In the genomic region with DNA sequence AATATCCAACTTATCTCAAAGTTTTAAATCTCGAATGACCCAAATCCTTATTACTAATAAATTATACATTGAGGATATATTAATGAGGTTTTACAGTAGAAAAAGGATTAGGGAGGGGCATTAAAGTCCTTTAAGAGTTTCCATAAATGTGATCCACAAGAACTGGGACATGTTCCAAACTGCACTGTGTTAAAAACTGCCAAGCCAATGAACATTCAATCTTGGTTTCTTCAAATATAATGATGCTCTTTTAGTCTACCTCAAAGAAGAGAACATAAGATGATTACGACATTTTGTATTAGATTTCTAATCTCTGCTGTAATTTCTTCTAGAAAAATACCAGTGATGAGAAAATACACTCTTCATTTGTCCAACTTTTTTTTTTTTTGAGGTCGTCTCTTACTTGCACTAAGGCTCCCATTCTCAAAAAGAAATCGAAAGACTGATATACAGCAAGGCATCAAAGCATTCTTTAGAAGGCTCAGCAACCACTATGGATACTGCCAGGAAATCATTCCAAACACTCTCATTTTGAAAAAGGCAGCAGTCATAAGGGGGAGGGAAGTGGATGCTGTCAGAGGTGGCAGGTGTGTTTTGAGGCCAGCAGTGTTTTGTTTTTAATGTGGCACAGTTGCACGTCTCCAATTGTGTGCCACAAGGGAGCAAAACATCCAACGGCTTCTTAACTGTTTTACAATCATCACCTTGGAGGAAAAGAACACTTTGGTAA, we compare ENCODE assay signal across 8 cellular contexts. TPM values are rescaled to one million over a fixed set of nuclear protein-coding genes. Genes with fewer than 3 reads are reported as not detected.
DNase-seq lines count a peak whose midpoint lies in the region; ATAC-seq and TF ChIP-seq lines count a peak whose summit lies in the region.

No MANE protein-coding gene starts in this region.

- H3K27ac ChIP-seq in parathyroid adenoma (no peak overlapping the region), caudate nucleus (ENCODE audit: low read depth, low read length) (no peak overlapping the region)

- ATAC-seq in GM21526 (IDR thresholded peaks at IDR 0.05; ENCODE audit: low FRiP score, unreplicated experiment): no peak

- no peak overlapping the region for H2AFZ ChIP-seq in parathyroid adenoma

- H3K4me3 ChIP-seq in parathyroid adenoma (ENCODE audit: low read depth, low read length): no peak overlapping the region

- H3K4me2 ChIP-seq in parathyroid adenoma (ENCODE audit: low read length): peak overlapping the region; percentile 37

- peak; percentile 1 for DNase-seq in NCI-H1694 (lab: John Stamatoyannopoulos, UW)
- no peak for DNase-seq in NCI-H1694 treated with DMSO at 0.1 percent for 48 hours (lab: John Stamatoyannopoulos, UW)
- DNase-seq in NCI-H2196 treated with DMSO at 0.1 percent for 48 hours (lab: John Stamatoyannopoulos, UW; ENCODE audit: unreplicated experiment): peak; percentile 11
- peak; percentile 8 for DNase-seq in dermis blood vessel endothelial cell
- no peak for DNase-seq in NCI-H446 treated with DMSO at 0.1 percent for 48 hours (lab: John Stamatoyannopoulos, UW)
- no peak for DNase-seq in caudate nucleus (lab: John Stamatoyannopoulos, UW)

- peaks cover 2% of the 10 kb centered on the region for H3K4me1 ChIP-seq in parathyroid adenoma

- no peak overlapping the region for H3K9ac ChIP-seq in parathyroid adenoma

- no peaks in the 10 kb centered on the region for H3K36me3 ChIP-seq in parathyroid adenoma (ENCODE audit: control insufficient read depth, insufficient read depth, low read length)

- H3K27me3 ChIP-seq in parathyroid adenoma (ENCODE audit: control insufficient read depth, insufficient read depth, low read length): no peaks in the 10 kb centered on the region

- no peaks in the 10 kb centered on the region for H3K79me2 ChIP-seq in parathyroid adenoma

- no peak for TF ChIP-seq CTCF in parathyroid adenoma (IDR thresholded peaks at IDR 0.05)

- no peaks in the 10 kb centered on the region for H3K9me3 ChIP-seq in parathyroid adenoma (ENCODE audit: control insufficient read depth, low read length)

RNA-seq across cellular contexts. Expression of a gene that starts 1.6 kb away (rescaled TPM):
- 52.8 and 78.1 TPM in 2 replicates for total RNA-seq in dermis blood vessel endothelial cell

Comparison
In these comparisons a context has a peak if more than half of its experiments do, and no peak if none do; other contexts are left out.
1. DNase-seq: peak in NCI-H1694 (single experiment), NCI-H2196 treated with DMSO at 0.1 percent for 48 hours (single experiment) and dermis blood vessel endothelial cell (single experiment); none in NCI-H1694 treated with DMSO at 0.1 percent for 48 hours (single experiment), NCI-H446 treated with DMSO at 0.1 percent for 48 hours (single experiment) and caudate nucleus (0 of 61).